In genomic region chr18:48929951-48930713, GRCh38 we compare ENCODE assay signal across 8 cellular contexts. TPM values are rescaled to one million over a fixed set of nuclear protein-coding genes. Genes with fewer than 3 reads are reported as not detected.
DNase-seq lines count a peak whose midpoint lies in the region; ATAC-seq and TF ChIP-seq lines count a peak whose summit lies in the region.

No MANE protein-coding gene starts in this region.

- H3K9me3 ChIP-seq in HCT116 (ENCODE audit: control insufficient read depth in 1 of 2, insufficient read depth in 1 of 2, low read depth in 1 of 2, low read length in 2 of 2) (no peaks in the 10 kb centered on the region), iPS-20b (ENCODE audit: insufficient read depth, low read depth, low read length) (no peaks in the 10 kb centered on the region)

- peak; percentile 73 for ATAC-seq in HCT116
- no peak for ATAC-seq in activated T-cell treated with anti-CD3 and anti-CD28 coated beads, Interleukin-2, amount 50 U/mL, for 72 hours (replicated peaks in 1 of 2)
- no peak for ATAC-seq in stimulated activated memory B cell treated with anti-CD40 and anti-IgM and Interleukin-4, amounts not matched to agents 10 μg/mL and 1 μg/mL and 100 μg/mL, for 72 hours
- no peak for ATAC-seq in GM21423 (IDR thresholded peaks at IDR 0.05; ENCODE audit: unreplicated experiment)
- ATAC-seq in activated CD4-positive, CD25-positive, alpha-beta regulatory T cell treated with anti-CD3 and anti-CD28 coated beads, Interleukin-2, amount 50 U/mL, for 24 hours = no peak
- ATAC-seq in GM18517 (IDR thresholded peaks at IDR 0.05; ENCODE audit: unreplicated experiment) = no peak

- TF ChIP-seq RAD21 in HCT116 (IDR thresholded peaks at IDR 0.05; ENCODE audit: low read depth) = no peak

- peak overlapping the region; percentile 83 to 89 for H3K4me3 Mint-ChIP-seq in activated T-cell treated with anti-CD3 and anti-CD28 coated beads, Interleukin-2, amount 50 U/mL, for 72 hours
- no peak overlapping the region for H3K4me3 Mint-ChIP-seq in stimulated activated memory B cell treated with anti-CD40 and anti-IgM and Interleukin-4, amounts not matched to agents 10 μg/mL and 1 μg/mL and 100 μg/mL, for 72 hours

- H3K36me3 Mint-ChIP-seq in activated T-cell treated with anti-CD3 and anti-CD28 coated beads, Interleukin-2, amount 50 U/mL, for 72 hours (ENCODE audit: insufficient read depth in 2 of 2) = peaks cover 0 to 4% of the 10 kb centered on the region in 2 donors
- H3K36me3 Mint-ChIP-seq in stimulated activated memory B cell treated with anti-CD40 and anti-IgM and Interleukin-4, amounts not matched to agents 10 μg/mL and 1 μg/mL and 100 μg/mL, for 72 hours = peaks cover 18% of the 10 kb centered on the region

- H3K27ac Mint-ChIP-seq in activated T-cell treated with anti-CD3 and anti-CD28 coated beads, Interleukin-2, amount 50 U/mL, for 72 hours = no peak overlapping the region
- peak overlapping the region; percentile 79 for H3K27ac Mint-ChIP-seq in stimulated activated memory B cell treated with anti-CD40 and anti-IgM and Interleukin-4, amounts not matched to agents 10 μg/mL and 1 μg/mL and 100 μg/mL, for 72 hours

- H3K9me2 ChIP-seq in HCT116 (ENCODE audit: insufficient read depth) = no peaks in the 10 kb centered on the region

- no TSS peak for BruUV-seq in HCT116 (replicated peaks; lab: Mats Ljungman, UMichigan)

- no peaks in the 10 kb centered on the region for H4K20me1 ChIP-seq in HCT116 (ENCODE audit: insufficient read depth)

- peaks cover 97% of the 10 kb centered on the region for H3K4me1 Mint-ChIP-seq in activated T-cell treated with anti-CD3 and anti-CD28 coated beads, Interleukin-2, amount 50 U/mL, for 72 hours (ENCODE audit: low read depth)
- H3K4me1 Mint-ChIP-seq in stimulated activated memory B cell treated with anti-CD40 and anti-IgM and Interleukin-4, amounts not matched to agents 10 μg/mL and 1 μg/mL and 100 μg/mL, for 72 hours = peaks cover 100% of the 10 kb centered on the region

- TF ChIP-seq POLR2A in HCT116 (IDR thresholded peaks at IDR 0.05; ENCODE audit: borderline replicate concordance, extremely low read depth, insufficient read depth, insufficient read length) = no peak

- peak overlapping the region; percentile 32 for H3K27ac ChIP-seq in HCT116 (ENCODE audit: low read depth, low read length)
- no peak overlapping the region for H3K27ac ChIP-seq in iPS-20b (ENCODE audit: low read length)

- H3K27me3 Mint-ChIP-seq in activated T-cell treated with anti-CD3 and anti-CD28 coated beads, Interleukin-2, amount 50 U/mL, for 72 hours (ENCODE audit: low read depth) = no peaks in the 10 kb centered on the region
- no peaks in the 10 kb centered on the region for H3K27me3 Mint-ChIP-seq in stimulated activated memory B cell treated with anti-CD40 and anti-IgM and Interleukin-4, amounts not matched to agents 10 μg/mL and 1 μg/mL and 100 μg/mL, for 72 hours

- DNase-seq in HCT116 (ENCODE audit: low read depth, low spot score) = no peak
- DNase-seq in activated T-cell treated with anti-CD3 and anti-CD28 coated beads, Interleukin-2, amount 50 U/mL, for 72 hours = no peak
- DNase-seq in NCI-H187 (lab: John Stamatoyannopoulos, UW) = no peak

- no peak overlapping the region for H2AFZ ChIP-seq in HCT116 (ENCODE audit: low read depth, low read length, poor library complexity, severe bottlenecking)

- peaks cover 54 to 56% of the 10 kb centered on the region in 2 experiments for H3K4me1 ChIP-seq in HCT116 (ENCODE audit: control insufficient read depth in 1 of 2, insufficient read depth in 2 of 2, low read length in 2 of 2)
- peaks cover 61% of the 10 kb centered on the region for H3K4me1 ChIP-seq in iPS-20b (ENCODE audit: insufficient read depth, low read length)

- H3K9ac ChIP-seq in HCT116 (ENCODE audit: low read length) (peak overlapping the region; percentile 31), iPS-20b (ENCODE audit: low read depth, low read length) (peak overlapping the region; percentile 20; the same call in 1 of the 2 replicates)

- H3K27me3 ChIP-seq in HCT116 (ENCODE audit: insufficient read depth, low read length) = no peaks in the 10 kb centered on the region
- no peaks in the 10 kb centered on the region for H3K27me3 ChIP-seq in iPS-20b (ENCODE audit: insufficient read depth, low read length)

- CTCF ChIA-PET in HCT116 (lab: Charles Lee) = no interaction called here

- peak overlapping the region in 1 of 2 experiments; percentile 22; a peak in 2 of 4 replicates for H3K4me3 ChIP-seq in HCT116 (replicated peaks in 1 of 2; ENCODE audit: low read depth in 1 of 2, low read length in 2 of 2)
- peak overlapping the region; percentile 41; the same call in 1 of the 2 replicates for H3K4me3 ChIP-seq in iPS-20b (ENCODE audit: low read length)

- no peaks in the 10 kb centered on the region for H3K9me3 Mint-ChIP-seq in activated T-cell treated with anti-CD3 and anti-CD28 coated beads, Interleukin-2, amount 50 U/mL, for 72 hours
- H3K9me3 Mint-ChIP-seq in stimulated activated memory B cell treated with anti-CD40 and anti-IgM and Interleukin-4, amounts not matched to agents 10 μg/mL and 1 μg/mL and 100 μg/mL, for 72 hours = no peaks in the 10 kb centered on the region

- H3K4me2 ChIP-seq in HCT116 (ENCODE audit: low read length) = peak overlapping the region; percentile 59

- intact Hi-C loops in HCT116 (cut with micrococcal nuclease) = no loop called here

- no peak for TF ChIP-seq CTCF in HCT116 (IDR thresholded peaks at IDR 0.05 in 2 of 3, conservative IDR thresholded peaks at IDR 0.05 in 1 of 3; ENCODE audit: borderline replicate concordance in 1 of 3, insufficient read depth in 1 of 3, low read depth in 2 of 3, low read length in 2 of 3)

- H3K36me3 ChIP-seq in HCT116 (ENCODE audit: control insufficient read depth in 1 of 2, insufficient read depth in 2 of 2, low read length in 2 of 2) (no peaks in the 10 kb centered on the region), iPS-20b (ENCODE audit: insufficient read depth, low read depth, low read length) (no peaks in the 10 kb centered on the region)

- POLR2A ChIA-PET in HCT116 (lab: Charles Lee) = no interaction called here

- RAD21 ChIA-PET in HCT116 (lab: Charles Lee; ENCODE audit: low non-redundant PET in 1 of 2, low total read pairs in 2 of 2, uncharacterized antibody in 2 of 2, unreplicated experiment in 2 of 2) = no interaction called here

- H3K79me2 ChIP-seq in HCT116 (ENCODE audit: insufficient read depth, low read length) = peaks cover 18% of the 10 kb centered on the region; the same call in 1 of the 2 replicates

TF ChIP-seq in HCT116, 20 proteins besides CTCF, POLR2A, EP300 and RAD21:
- TF ChIP-seq EZH2phosphoT487 (IDR thresholded peaks at IDR 0.05; ENCODE audit: borderline replicate concordance) (no peak), SRF (IDR thresholded peaks at IDR 0.05; ENCODE audit: low read depth) (no peak), ZNF274 (IDR thresholded peaks at IDR 0.05; ENCODE audit: low read depth, low read length) (no peak), ELF1 (IDR thresholded peaks at IDR 0.05; ENCODE audit: borderline replicate concordance, low read depth) (no peak), ZBTB33 (IDR thresholded peaks at IDR 0.05; ENCODE audit: extremely low read depth, insufficient replicate concordance, low read length) (no peak), TCF7L2 (IDR thresholded peaks at IDR 0.05; ENCODE audit: borderline replicate concordance, extremely low read depth, insufficient read depth, insufficient read length) (no peak), ATF3 (IDR thresholded peaks at IDR 0.05) (no peak), MAX (IDR thresholded peaks at IDR 0.05) (no peak), JUND (IDR thresholded peaks at IDR 0.05) (no peak)

RNA-seq across cellular contexts. Expression of gene SMAD7, which starts 20.6 kb away (rescaled TPM):
- 7.2 TPM for total RNA-seq in HCT116 (2021; ENCODE audit: unreplicated experiment)
- 3.6 and 4.2 TPM in 2 replicates for polyA plus RNA-seq in HCT116 (2012)
- 10 to 100 TPM; 14.9 to 21.7 TPM for total RNA-seq in activated T-cell treated with anti-CD3 and anti-CD28 coated beads, Interleukin-2, amount 50 U/mL, for 72 hours
